9 cellular contexts compared by ENCODE assay signal in the genomic region with DNA sequence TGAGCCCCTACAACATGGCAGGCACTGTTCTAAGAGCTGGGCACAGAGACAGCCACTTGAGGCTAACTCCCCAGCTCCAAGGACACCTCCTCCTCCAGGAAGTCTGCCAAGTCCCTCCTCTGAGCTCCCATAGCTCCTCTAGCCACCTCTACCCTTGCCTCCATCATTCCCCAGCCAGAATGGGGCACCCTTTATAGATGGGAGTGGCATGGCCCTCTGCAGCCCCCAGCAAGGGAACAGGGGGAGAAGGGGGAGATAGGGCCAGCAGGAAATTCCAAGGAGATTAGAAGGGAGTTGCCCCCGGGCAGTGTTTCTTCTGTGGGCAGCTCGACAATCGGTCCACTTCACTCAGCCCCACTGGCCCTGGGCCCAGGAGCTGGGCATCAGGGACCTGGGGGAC. TPM values are rescaled to one million over a fixed set of nuclear protein-coding genes. Genes with fewer than 3 reads are reported as not detected.
DNase-seq lines count a peak whose midpoint lies in the region; ATAC-seq and TF ChIP-seq lines count a peak whose summit lies in the region.
"Had no signal": no experiment of that assay in that cellular context is flagged by ENCODE, and none has a peak within 500 bp of the region (broad histone marks: within the 10 kb centered on the region; RNA-seq: fewer than 3 reads in every experiment).

No MANE protein-coding gene starts in this region.

- H3K4me3 ChIP-seq in upper lobe of left lung = no peak overlapping the region

- H3K4me3 Mint-ChIP-seq in activated CD4-positive, alpha-beta T cell treated with anti-CD3 and anti-CD28 coated beads, Interleukin-2, amount 10 ng/mL, durations not matched to agents 24 days and 14 days = no peak overlapping the region
- H3K4me3 Mint-ChIP-seq in mesothelial cell of epicardium = no peak overlapping the region
- H3K4me3 Mint-ChIP-seq in activated T-cell treated with anti-CD3 and anti-CD28 coated beads, Interleukin-2, amount 50 U/mL, for 24 hours = no peak overlapping the region

- H3K27me3 Mint-ChIP-seq in activated CD4-positive, alpha-beta T cell treated with anti-CD3 and anti-CD28 coated beads, Interleukin-2, amount 10 ng/mL, durations not matched to agents 24 days and 14 days = peaks cover 1% of the 10 kb centered on the region
- H3K27me3 Mint-ChIP-seq in mesothelial cell of epicardium (ENCODE audit: low read depth) = no peaks in the 10 kb centered on the region
- peaks cover under 1% of the 10 kb centered on the region for H3K27me3 Mint-ChIP-seq in activated T-cell treated with anti-CD3 and anti-CD28 coated beads, Interleukin-2, amount 50 U/mL, for 24 hours

- no peaks in the 10 kb centered on the region for H3K9me3 Mint-ChIP-seq in activated CD4-positive, alpha-beta T cell treated with anti-CD3 and anti-CD28 coated beads, Interleukin-2, amount 10 ng/mL, durations not matched to agents 24 days and 14 days
- H3K9me3 Mint-ChIP-seq in mesothelial cell of epicardium = peaks cover 5% of the 10 kb centered on the region
- H3K9me3 Mint-ChIP-seq in activated T-cell treated with anti-CD3 and anti-CD28 coated beads, Interleukin-2, amount 50 U/mL, for 24 hours = no peaks in the 10 kb centered on the region

- WGBS in upper lobe of left lung, 2 donors = 40 to 52% methylated on average over 3 of the region's 3 CpGs

- H3K4me1 Mint-ChIP-seq in activated CD4-positive, alpha-beta T cell treated with anti-CD3 and anti-CD28 coated beads, Interleukin-2, amount 10 ng/mL, durations not matched to agents 24 days and 14 days = peaks cover 18% of the 10 kb centered on the region
- H3K4me1 Mint-ChIP-seq in mesothelial cell of epicardium = peaks cover 37% of the 10 kb centered on the region
- H3K4me1 Mint-ChIP-seq in activated T-cell treated with anti-CD3 and anti-CD28 coated beads, Interleukin-2, amount 50 U/mL, for 24 hours (ENCODE audit: low read depth) = peaks cover 19% of the 10 kb centered on the region

- peak overlapping the region; percentile 61 to 92 (median 77) for H3K27ac ChIP-seq in upper lobe of left lung

- intact Hi-C loops in activated CD4-positive, alpha-beta T cell treated with anti-CD3 and anti-CD28 coated beads, Interleukin-2, amount 10 ng/mL, durations not matched to agents 24 days and 14 days (cut with micrococcal nuclease) = loop anchor here (2.0 to 10.0 kb wide), 2 partner anchors 19 to 51 kb away; no protein-coding TSS in a partner anchor

- ATAC-seq in upper lobe of left lung (ENCODE audit: low FRiP score in 2 of 2) (no peak), HG02884 (IDR thresholded peaks at IDR 0.05; ENCODE audit: unreplicated experiment) (no peak)
- no peak for ATAC-seq in activated CD4-positive, CD25-positive, alpha-beta regulatory T cell treated with anti-CD3 and anti-CD28 coated beads, Interleukin-2, amount 50 U/mL, for 24 hours

- no peaks in the 10 kb centered on the region for H3K36me3 ChIP-seq in upper lobe of left lung

- DNase-seq in activated CD4-positive, alpha-beta T cell treated with anti-CD3 and anti-CD28 coated beads, Interleukin-2, amount 10 ng/mL, durations not matched to agents 24 days and 14 days = no peak
- no peak for DNase-seq in activated CD4-positive, alpha-beta T cell treated with anti-CD3 and anti-CD28 coated beads for 4 hours
- DNase-seq in cerebellum (ENCODE audit: low spot score) (peak; percentile 69), mesothelial cell of epicardium (ENCODE audit: low spot score in 2 of 2, unreplicated experiment in 2 of 2) (no peak), upper lobe of left lung (no peak)
- no peak for DNase-seq in activated T-cell treated with anti-CD3 and anti-CD28 coated beads, Interleukin-2, amount 50 U/mL, for 24 hours

- no peak for TF ChIP-seq CTCF in mesothelial cell of epicardium (IDR thresholded peaks at IDR 0.05; ENCODE audit: unreplicated experiment)
- no peak for TF ChIP-seq CTCF in upper lobe of left lung (IDR thresholded peaks at IDR 0.05)

- H3K9me3 ChIP-seq in upper lobe of left lung = no peaks in the 10 kb centered on the region

- H3K4me1 ChIP-seq in upper lobe of left lung = peaks cover 71 to 89% (median 81%) of the 10 kb centered on the region in 4 donors

- H3K36me3 Mint-ChIP-seq in activated CD4-positive, alpha-beta T cell treated with anti-CD3 and anti-CD28 coated beads, Interleukin-2, amount 10 ng/mL, durations not matched to agents 24 days and 14 days (ENCODE audit: low read depth) = no peaks in the 10 kb centered on the region
- peaks cover 10% of the 10 kb centered on the region for H3K36me3 Mint-ChIP-seq in mesothelial cell of epicardium
- H3K36me3 Mint-ChIP-seq in activated T-cell treated with anti-CD3 and anti-CD28 coated beads, Interleukin-2, amount 50 U/mL, for 24 hours (ENCODE audit: low read depth) = no peaks in the 10 kb centered on the region

- no peak for TF ChIP-seq POLR2A in upper lobe of left lung (IDR thresholded peaks at IDR 0.05)

- no peaks in the 10 kb centered on the region for H3K27me3 ChIP-seq in upper lobe of left lung

- TF ChIP-seq EP300 in upper lobe of left lung (IDR thresholded peaks at IDR 0.05) = no peak

- peak overlapping the region; percentile 22 for H3K27ac Mint-ChIP-seq in activated CD4-positive, alpha-beta T cell treated with anti-CD3 and anti-CD28 coated beads, Interleukin-2, amount 10 ng/mL, durations not matched to agents 24 days and 14 days
- H3K27ac Mint-ChIP-seq in mesothelial cell of epicardium = peak overlapping the region; percentile 12
- H3K27ac Mint-ChIP-seq in activated T-cell treated with anti-CD3 and anti-CD28 coated beads, Interleukin-2, amount 50 U/mL, for 24 hours = no peak overlapping the region

RNA-seq across cellular contexts. Expression of gene TLDC2, which starts 19.7 kb away (rescaled TPM):
- total RNA-seq in activated CD4-positive, alpha-beta T cell treated with anti-CD3 and anti-CD28 coated beads, Interleukin-2, amount 10 ng/mL, durations not matched to agents 24 days and 14 days = not detected in 2 replicates
- total RNA-seq in cerebellum (0.54 TPM), mesothelial cell of epicardium (0.29 to 0.64 TPM (median 0.58 TPM) in 3 replicates), upper lobe of left lung (1 to 10 TPM in 1 of 6 donors, under 1 TPM in 2, not detected in 3; 0.31 to 1.3 (median 0.61) TPM)
- total RNA-seq: SK-MEL-5 had no signal
